ENCODE assay signal across 9 cellular contexts in genomic region chr19:17648786-17649185, GRCh38. TPM values are rescaled to one million over a fixed set of nuclear protein-coding genes. Genes with fewer than 3 reads are reported as not detected.
"Had no signal": no experiment of that assay in that cellular context is flagged by ENCODE, and none has a peak within 500 bp of the region (broad histone marks: within the 10 kb centered on the region; RNA-seq: fewer than 3 reads in every experiment).

No MANE protein-coding gene starts in this region.

- H3K36me3 ChIP-seq: HAP-1 had no signal

- H3K36me3 Mint-ChIP-seq: IgD-negative memory B cell had no signal

- H3K4me1 ChIP-seq: HAP-1 had no signal

- DNase-seq: GM23248, GOT3, HFFc6, KG1 had no signal

- H3K9me3 Mint-ChIP-seq: IgD-negative memory B cell had no signal

- H3K4me1 Mint-ChIP-seq: IgD-negative memory B cell had no signal

- H2AFZ ChIP-seq: GM23248 had no signal

- H3K27ac Mint-ChIP-seq: HFFc6, IgD-negative memory B cell had no signal

- H3K4me3 Mint-ChIP-seq: HFFc6, IgD-negative memory B cell had no signal

- H3K27ac ChIP-seq: GM23248, HL-60 had no signal

- H3K9me3 ChIP-seq: HAP-1 had no signal

- FAIRE-seq: H54, HepG2 had no signal

- H3K4me3 ChIP-seq: GM23248, HAP-1 had no signal

- H3K9ac ChIP-seq: GM23248 had no signal

- ATAC-seq: HepG2 had no signal

RNA-seq across cellular contexts. Expression of gene UNC13A, which starts 39.4 kb away (rescaled TPM):
- polyA plus RNA-seq: IgD-negative memory B cell had no signal
